In the genomic region with DNA sequence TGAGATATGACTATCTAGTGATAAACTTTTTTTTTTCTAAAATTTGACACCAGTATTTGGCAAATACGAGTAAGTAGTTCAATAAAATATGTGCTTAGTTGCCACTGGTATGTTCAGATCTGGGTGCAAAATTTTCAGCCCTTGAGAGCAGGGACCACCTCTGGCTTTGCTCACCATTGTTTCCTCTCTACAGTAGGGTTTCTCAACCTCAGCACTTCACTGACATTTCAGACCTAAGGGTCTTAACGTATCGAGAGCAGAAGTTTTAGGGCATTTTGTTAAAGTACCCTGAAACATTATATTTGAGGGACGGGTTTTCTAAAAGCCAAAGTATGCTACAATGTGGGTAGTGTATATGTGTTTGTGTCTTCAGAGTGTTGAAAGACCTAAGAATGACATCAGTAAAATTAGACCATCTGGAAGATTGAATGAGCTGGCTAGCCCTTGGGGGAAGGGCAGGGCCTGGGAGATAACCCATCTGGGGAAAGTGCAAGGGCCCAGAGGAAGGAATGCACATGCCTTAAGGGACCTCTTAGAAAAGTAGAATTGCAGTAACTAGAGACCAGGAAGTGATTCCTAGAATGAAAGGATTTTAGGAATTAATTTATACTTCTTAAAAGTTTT, we compare ENCODE assay signal across 10 cellular contexts. TPM values are rescaled to one million over a fixed set of nuclear protein-coding genes. Genes with fewer than 3 reads are reported as not detected.
DNase-seq lines count a peak whose midpoint lies in the region; ATAC-seq and TF ChIP-seq lines count a peak whose summit lies in the region.
"Had no signal": no experiment of that assay in that cellular context is flagged by ENCODE, and none has a peak within 500 bp of the region (broad histone marks: within the 10 kb centered on the region; RNA-seq: fewer than 3 reads in every experiment).

No MANE protein-coding gene starts in this region.

- no peak overlapping the region for H2BK5ac ChIP-seq in mesendoderm (ENCODE audit: low read length)

- no peaks in the 10 kb centered on the region for H3K36me3 Mint-ChIP-seq in CD14-positive monocyte
- H3K36me3 Mint-ChIP-seq in activated T-cell treated with anti-CD3 and anti-CD28 coated beads, Interleukin-2, amount 50 U/mL, for 4 hours (ENCODE audit: insufficient read depth) = peaks cover 16% of the 10 kb centered on the region
- peaks cover 30% of the 10 kb centered on the region for H3K36me3 Mint-ChIP-seq in activated naive CD8-positive, alpha-beta T cell treated with anti-CD3 and anti-CD28 coated beads for 36 hours

- H3K4ac ChIP-seq in mesendoderm (ENCODE audit: low read depth, low read length) = no peak overlapping the region

- H3K27me3 ChIP-seq in MG63 (no peaks in the 10 kb centered on the region), mesendoderm (ENCODE audit: insufficient read depth, low read length, poor library complexity) (no peaks in the 10 kb centered on the region)

- H3K27ac ChIP-seq in mesendoderm (ENCODE audit: low read depth, low read length) = no peak overlapping the region

- no peak overlapping the region for H4K8ac ChIP-seq in mesendoderm (ENCODE audit: low read depth, low read length)

- H3K4me1 Mint-ChIP-seq in CD14-positive monocyte = peaks cover 31% of the 10 kb centered on the region
- peaks cover 25% of the 10 kb centered on the region for H3K4me1 Mint-ChIP-seq in activated T-cell treated with anti-CD3 and anti-CD28 coated beads, Interleukin-2, amount 50 U/mL, for 4 hours (ENCODE audit: low read depth)
- H3K4me1 Mint-ChIP-seq in activated naive CD8-positive, alpha-beta T cell treated with anti-CD3 and anti-CD28 coated beads for 36 hours = peaks cover 43% of the 10 kb centered on the region

- H3K79me2 ChIP-seq in mesendoderm (ENCODE audit: control insufficient read depth, insufficient read depth, low read length) = peaks cover 42% of the 10 kb centered on the region

- no peak overlapping the region for H2AK5ac ChIP-seq in mesendoderm (ENCODE audit: low read length)

- H3K36me3 ChIP-seq in MG63 (peaks cover 12% of the 10 kb centered on the region; the same call in 1 of the 2 replicates), mesendoderm (ENCODE audit: control insufficient read depth, insufficient read depth, low read length) (no peaks in the 10 kb centered on the region)

- no peak overlapping the region for H4K5ac ChIP-seq in mesendoderm (ENCODE audit: low read length)

- TF ChIP-seq CTCF in CD14-positive monocyte (IDR thresholded peaks at IDR 0.05) (no peak), choroid plexus epithelial cell (conservative IDR thresholded peaks at IDR 0.05; ENCODE audit: low read depth, low read length) (peak; percentile 37)

- no peak overlapping the region for H3K4me2 ChIP-seq in mesendoderm (ENCODE audit: low read length)

- no peak overlapping the region for H3K4me3 Mint-ChIP-seq in CD14-positive monocyte
- H3K4me3 Mint-ChIP-seq in activated T-cell treated with anti-CD3 and anti-CD28 coated beads, Interleukin-2, amount 50 U/mL, for 4 hours = no peak overlapping the region
- no peak overlapping the region for H3K4me3 Mint-ChIP-seq in activated naive CD8-positive, alpha-beta T cell treated with anti-CD3 and anti-CD28 coated beads for 36 hours

- no peak overlapping the region for H3K56ac ChIP-seq in mesendoderm (ENCODE audit: low read length)

- no CpG with 5 or more reads among the region's 4 CpGs for WGBS in mesendoderm (ENCODE audit: extremely low coverage, insufficient coverage, low lambda C conversion rate)

- H3K9me3 ChIP-seq in MG63 = no peaks in the 10 kb centered on the region; the same call in 1 of the 2 replicates

- ATAC-seq in GM19467 (IDR thresholded peaks at IDR 0.05; ENCODE audit: unreplicated experiment) = no peak
- ATAC-seq in activated T-cell treated with anti-CD3 and anti-CD28 coated beads, Interleukin-2, amount 50 U/mL, for 4 hours = no peak

- no peak overlapping the region for H3K23ac ChIP-seq in mesendoderm (ENCODE audit: low read length)

- H3K79me1 ChIP-seq in mesendoderm (ENCODE audit: low read length) = peaks cover 6% of the 10 kb centered on the region

- H3K4me3 ChIP-seq in MG63 (no peak overlapping the region), choroid plexus epithelial cell (ENCODE audit: low read depth, low read length) (no peak overlapping the region), mesendoderm (ENCODE audit: low read length) (no peak overlapping the region)

- H3K4me1 ChIP-seq in mesendoderm (ENCODE audit: control insufficient read depth, low read depth, low read length) = peaks cover 6% of the 10 kb centered on the region

- DNase-seq in CD14-positive monocyte (ENCODE audit: low spot score) (peak; percentile 49), MG63 (peak; percentile 40), choroid plexus epithelial cell (ENCODE audit: low read depth) (peak; percentile 87), mesendoderm (peak; percentile 93), HuH-7 (ENCODE audit: low spot score) (no peak)
- no peak for DNase-seq in activated T-cell treated with anti-CD3 and anti-CD28 coated beads, Interleukin-2, amount 50 U/mL, for 4 hours
- DNase-seq in activated naive CD8-positive, alpha-beta T cell treated with anti-CD3 and anti-CD28 coated beads for 36 hours = no peak
- DNase-seq: activated CD8-positive, alpha-beta memory T cell treated with anti-CD3 and anti-CD28 coated beads, Interleukin-2, amount 50 U/mL, for 4 hours; NCI-H526 had no signal

- H2BK120ac ChIP-seq in mesendoderm (ENCODE audit: low read depth, low read length) = no peak overlapping the region

- no peaks in the 10 kb centered on the region for H3K27me3 Mint-ChIP-seq in CD14-positive monocyte (ENCODE audit: low read depth in 3 of 3)
- no peaks in the 10 kb centered on the region for H3K27me3 Mint-ChIP-seq in activated T-cell treated with anti-CD3 and anti-CD28 coated beads, Interleukin-2, amount 50 U/mL, for 4 hours (ENCODE audit: low read depth)
- no peaks in the 10 kb centered on the region for H3K27me3 Mint-ChIP-seq in activated naive CD8-positive, alpha-beta T cell treated with anti-CD3 and anti-CD28 coated beads for 36 hours

- H3K9ac ChIP-seq in mesendoderm (ENCODE audit: low read length) = no peak overlapping the region

- peak overlapping the region in 2 of 7 donors; percentile 55 to 78 for H3K27ac Mint-ChIP-seq in CD14-positive monocyte
- H3K27ac Mint-ChIP-seq in activated naive CD8-positive, alpha-beta T cell treated with anti-CD3 and anti-CD28 coated beads for 36 hours = no peak overlapping the region

- no peaks in the 10 kb centered on the region for H3K9me3 Mint-ChIP-seq in CD14-positive monocyte
- no peaks in the 10 kb centered on the region for H3K9me3 Mint-ChIP-seq in activated T-cell treated with anti-CD3 and anti-CD28 coated beads, Interleukin-2, amount 50 U/mL, for 4 hours
- no peaks in the 10 kb centered on the region for H3K9me3 Mint-ChIP-seq in activated naive CD8-positive, alpha-beta T cell treated with anti-CD3 and anti-CD28 coated beads for 36 hours

- intact Hi-C loops in CD14-positive monocyte (cut with micrococcal nuclease) = no loop called here

- peak overlapping the region; percentile 22 for H3K18ac ChIP-seq in mesendoderm (ENCODE audit: low read length)

- no peak overlapping the region for H2BK15ac ChIP-seq in mesendoderm (replicated peaks; ENCODE audit: low read depth)

RNA-seq across cellular contexts. Expression of a gene that starts 11.8 kb away (rescaled TPM):
- polyA plus RNA-seq in CD14-positive monocyte = 10 to 100 TPM; 36.4 to 45.2 TPM
- 120 and 182 TPM in 2 replicates for total RNA-seq in MG63 (2014; rRNA removed; shearing (Covaris generic); ENCODE audit: low replicate concordance)
- 92.1 TPM for polyA plus RNA-seq in mesendoderm (2013, experiment 1 of 2)
- 94.1 TPM for polyA plus RNA-seq in mesendoderm (2013, experiment 2 of 2)
- 100 to 1,000 TPM; 116 to 135 (median 127) TPM for total RNA-seq in activated T-cell treated with anti-CD3 and anti-CD28 coated beads, Interleukin-2, amount 50 U/mL, for 4 hours
- total RNA-seq in activated naive CD8-positive, alpha-beta T cell treated with anti-CD3 and anti-CD28 coated beads for 36 hours = 100 to 1,000 TPM; 158 to 162 TPM

RNA-seq across cellular contexts. Expression of a gene that starts 12.2 kb away (rescaled TPM):
- polyA plus RNA-seq in CD14-positive monocyte = 1 to 10 TPM; 4.8 to 7.5 TPM
- 18.5 and 21.0 TPM in 2 replicates for total RNA-seq in MG63 (2014; rRNA removed; shearing (Covaris generic); ENCODE audit: low replicate concordance)
- polyA plus RNA-seq in mesendoderm (2013, experiment 1 of 2) = 6.3 TPM
- 6.5 TPM for polyA plus RNA-seq in mesendoderm (2013, experiment 2 of 2)
- 1 to 10 TPM; 5.7 to 7.1 (median 5.7) TPM for total RNA-seq in activated T-cell treated with anti-CD3 and anti-CD28 coated beads, Interleukin-2, amount 50 U/mL, for 4 hours
- total RNA-seq in activated naive CD8-positive, alpha-beta T cell treated with anti-CD3 and anti-CD28 coated beads for 36 hours = 10 to 100 TPM; 12.1 to 12.5 TPM

Comparison
In these comparisons a context has a peak if more than half of its experiments do, and no peak if none do; other contexts are left out.
1. DNase-seq: peak in CD14-positive monocyte (single experiment), MG63 (single experiment), choroid plexus epithelial cell (single experiment) and mesendoderm (single experiment); none in activated T-cell treated with anti-CD3 and anti-CD28 coated beads, Interleukin-2, amount 50 U/mL, for 4 hours (single experiment), activated naive CD8-positive, alpha-beta T cell treated with anti-CD3 and anti-CD28 coated beads for 36 hours (single experiment) and HuH-7 (single experiment).